In the genomic region with DNA sequence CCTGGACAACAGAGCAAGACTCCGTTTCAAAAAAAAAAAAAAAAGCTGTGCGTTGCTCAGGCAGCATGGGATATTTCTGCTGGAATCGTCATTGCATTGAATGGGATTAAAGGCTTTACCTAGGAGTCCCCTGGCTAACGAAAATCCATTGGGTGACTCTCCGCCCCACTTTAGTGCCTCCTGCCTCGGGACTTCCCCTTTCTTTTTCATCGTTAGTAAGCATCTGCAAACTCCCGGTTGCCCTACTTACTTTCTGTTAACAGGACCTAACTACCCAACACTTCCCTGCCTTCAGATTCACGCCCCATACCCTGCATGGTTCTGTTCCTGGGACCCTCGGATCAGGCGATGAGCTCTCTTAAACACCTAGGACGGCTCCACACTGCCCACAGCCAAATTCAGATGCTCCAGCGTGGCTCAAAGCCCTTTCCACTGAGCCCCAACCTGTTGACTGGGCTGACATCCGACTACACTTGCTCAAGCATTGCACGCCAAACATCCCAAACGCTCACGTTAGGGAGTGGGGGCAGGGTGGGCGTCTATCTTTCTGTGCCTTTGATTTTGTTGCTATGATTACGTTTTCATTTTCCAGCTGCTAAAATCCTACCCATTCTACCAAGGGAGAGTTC, we compare ENCODE assay signal across 16 cellular contexts.
"Had no signal": no experiment of that assay in that cellular context is flagged by ENCODE, and none has a peak within 500 bp of the region (broad histone marks: within the 10 kb centered on the region; RNA-seq: fewer than 3 reads in every experiment).

No MANE protein-coding gene starts in this region.

- H3K27ac Mint-ChIP-seq: activated naive CD4-positive, alpha-beta T cell treated with anti-CD3 and anti-CD28 coated beads, Interleukin-2, amount 10 ng/mL, durations not matched to agents 7 days and 5 days; nephron; stimulated activated naive CD8-positive, alpha-beta T cell treated with anti-CD3 and anti-CD28 coated beads, Interleukin-15, amount 100 ng/mL, for 72 hours; WTC11 had no signal

- H3K4me3 ChIP-seq: cardiac muscle cell, colonic mucosa, gastroesophageal sphincter, testis had no signal

- H3K9me3 ChIP-seq: colonic mucosa, testis had no signal

- H3K36me3 ChIP-seq: cardiac muscle cell, colonic mucosa, gastroesophageal sphincter had no signal

- H3K27ac ChIP-seq: cardiac muscle cell, colonic mucosa, epithelial cell of prostate, gastroesophageal sphincter, testis had no signal

- ATAC-seq: gastroesophageal sphincter; left lobe of liver; stimulated activated naive CD8-positive, alpha-beta T cell treated with anti-CD3 and anti-CD28 coated beads, Interleukin-15, amount 100 ng/mL, for 72 hours; WTC11 had no signal

- H3K9me3 Mint-ChIP-seq: activated naive CD4-positive, alpha-beta T cell treated with anti-CD3 and anti-CD28 coated beads, Interleukin-2, amount 10 ng/mL, durations not matched to agents 7 days and 5 days had no signal

- H3K36me3 Mint-ChIP-seq: activated naive CD4-positive, alpha-beta T cell treated with anti-CD3 and anti-CD28 coated beads, Interleukin-2, amount 10 ng/mL, durations not matched to agents 7 days and 5 days; WTC11 had no signal

- DNase-seq: activated CD4-positive, alpha-beta T cell treated with anti-CD3 and anti-CD28 coated beads for 48 hours; activated naive CD4-positive, alpha-beta T cell treated with anti-CD3 and anti-CD28 coated beads, Interleukin-2, amount 10 ng/mL, durations not matched to agents 7 days and 5 days; colonic mucosa; effector CD8-positive, alpha-beta T cell; islet precursor cell; mammary epithelial cell; stimulated activated CD4-positive, alpha-beta T cell treated with anti-CD3 and anti-CD28 coated beads, Interleukin-15, amount 100 ng/mL, for 24 hours; stimulated activated CD4-positive, alpha-beta T cell treated with anti-CD3 and anti-CD28 coated beads, Interleukin-4, amount 100 ng/mL, for 24 hours; stimulated activated naive CD8-positive, alpha-beta T cell treated with anti-CD3 and anti-CD28 coated beads, Interleukin-15, amount 100 ng/mL, for 72 hours; testis had no signal

- H3K4me3 Mint-ChIP-seq: activated naive CD4-positive, alpha-beta T cell treated with anti-CD3 and anti-CD28 coated beads, Interleukin-2, amount 10 ng/mL, durations not matched to agents 7 days and 5 days; nephron; stimulated activated naive CD8-positive, alpha-beta T cell treated with anti-CD3 and anti-CD28 coated beads, Interleukin-15, amount 100 ng/mL, for 72 hours; WTC11 had no signal

- H3K4me1 ChIP-seq: colonic mucosa, gastroesophageal sphincter, testis had no signal

- H3K27me3 ChIP-seq: colonic mucosa, testis had no signal

- H3K4me1 Mint-ChIP-seq: activated naive CD4-positive, alpha-beta T cell treated with anti-CD3 and anti-CD28 coated beads, Interleukin-2, amount 10 ng/mL, durations not matched to agents 7 days and 5 days; stimulated activated naive CD8-positive, alpha-beta T cell treated with anti-CD3 and anti-CD28 coated beads, Interleukin-15, amount 100 ng/mL, for 72 hours had no signal
